Comparison of ENCODE assay signal across 5 cellular contexts in genomic region chr3:107947203-107947602, GRCh38.
A peak's percentile ranks its signal among the peaks of the same experiment; 100 is the strongest.
TF ChIP-seq lines count a peak whose summit lies in the region.

No MANE protein-coding gene starts in this region.

TF ChIP-seq in HepG2, 621 proteins besides CTCF, POLR2A, EP300 and RAD21:
- peak; percentile 77 for TF ChIP-seq MAFF (IDR thresholded peaks at IDR 0.05; ENCODE audit: low read depth, low read length)
- no peak for TF ChIP-seq CCDC6 (CRISPR knock-in tag; IDR thresholded peaks at IDR 0.05)
- TF ChIP-seq BRCA1 (CRISPR knock-in tag; IDR thresholded peaks at IDR 0.05), result no peak
- TF ChIP-seq MAFK (conservative IDR thresholded peaks at IDR 0.05 in 1 of 2, IDR thresholded peaks at IDR 0.05 in 1 of 2; ENCODE audit: low read length in 2 of 2), result peak; percentile 67 to 85

TF ChIP-seq in A549, 52 proteins besides CTCF, POLR2A, EP300 and RAD21:
- TF ChIP-seq HOXB13 (CRISPR knock-in tag; IDR thresholded peaks at IDR 0.05; ENCODE audit: low read depth), result no peak
- peak; percentile 82 for TF ChIP-seq MAFK (IDR thresholded peaks at IDR 0.05; ENCODE audit: partially characterized antibody)

TF ChIP-seq in IMR-90, 13 proteins besides CTCF, POLR2A, EP300 and RAD21:
- TF ChIP-seq MAFK (IDR thresholded peaks at IDR 0.05; ENCODE audit: low read depth, low read length) (peak; percentile 83), CHD1 (IDR thresholded peaks at IDR 0.05; ENCODE audit: low read depth, low read length) (no peak)

TF ChIP-seq in K562, 482 proteins besides CTCF, POLR2A, EP300 and RAD21:
- TF ChIP-seq ZNF316 (IDR thresholded peaks at IDR 0.05) (peak; percentile 31; the same call in 1 of the 2 replicates), MAFK (IDR thresholded peaks at IDR 0.05; ENCODE audit: low read length) (0 out of 2 replicates have a peak, but pooled peaks have one; percentile 14), MAFF (IDR thresholded peaks at IDR 0.05; ENCODE audit: low read length) (peak; percentile 25; the same call in 1 of the 2 replicates), ZBTB2 (IDR thresholded peaks at IDR 0.05) (no peak)

TF ChIP-seq in WTC11, 78 proteins besides CTCF, POLR2A, EP300 and RAD21:
- TF ChIP-seq ZBTB43 (CRISPR knock-in tag; IDR thresholded peaks at IDR 0.05) (no peak), ZNF512 (CRISPR knock-in tag; IDR thresholded peaks at IDR 0.05; ENCODE audit: borderline replicate concordance) (no peak), CREM (CRISPR knock-in tag; IDR thresholded peaks at IDR 0.05) (no peak), ZSCAN18 (CRISPR knock-in tag; IDR thresholded peaks at IDR 0.05) (no peak)
